34 cellular contexts compared by ENCODE assay signal in the genomic region with DNA sequence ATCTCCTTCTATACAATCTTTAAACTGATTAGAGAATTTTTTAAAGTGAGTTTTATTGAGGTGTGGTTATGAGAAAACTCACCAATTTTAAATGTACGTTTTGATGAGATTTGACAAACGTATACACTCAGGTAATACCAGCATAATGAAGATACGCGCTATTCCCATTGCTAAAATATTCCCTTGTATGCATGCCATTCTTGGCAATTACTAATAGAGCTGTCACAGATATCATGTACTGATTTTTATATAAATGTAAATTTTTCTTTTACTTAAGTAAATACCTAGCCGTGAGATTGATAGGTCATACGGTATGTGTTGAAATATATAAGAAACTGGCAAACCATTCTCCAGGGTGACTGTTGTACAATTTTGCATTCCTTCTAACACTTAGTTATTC.
"Had no signal": no experiment of that assay in that cellular context is flagged by ENCODE, and none has a peak within 500 bp of the region (broad histone marks: within the 10 kb centered on the region; RNA-seq: fewer than 3 reads in every experiment).

No MANE protein-coding gene starts in this region.

- H3K36me3 ChIP-seq: adrenal gland, ascending aorta, brain microvascular endothelial cell, breast epithelium, cardiac muscle cell had no signal

- DNase-seq: activated effector memory CD4-positive, alpha-beta T cell treated with anti-CD3 and anti-CD28 coated beads, Interleukin-2, amount 50 U/mL, for 16 hours; activated effector memory CD4-positive, alpha-beta T cell treated with Interleukin-2 at 50 U/mL for 16 hours; activated gamma-delta T cell; activated gamma-delta T cell treated with Interleukin-2 at 50 U/mL for 16 hours; activated naive CD4-positive, alpha-beta T cell; activated naive CD4-positive, alpha-beta T cell treated with anti-CD3 and anti-CD28 coated beads for 36 hours; activated naive CD4-positive, alpha-beta T cell treated with anti-CD3 and anti-CD28 coated beads, Interleukin-2, amount 10 ng/mL, durations not matched to agents 7 days and 5 days; activated naive CD4-positive, alpha-beta T cell treated with anti-CD3 and anti-CD28 coated beads, Interleukin-2, amount 50 U/mL, for 16 hours; activated naive CD4-positive, alpha-beta T cell treated with Interleukin-2 at 50 U/mL for 16 hours; activated naive CD8-positive, alpha-beta T cell treated with anti-CD3 and anti-CD28 coated beads for 36 hours; activated naive CD8-positive, alpha-beta T cell treated with anti-CD3 and anti-CD28 coated beads, Interleukin-2, amount 10 ng/mL, durations not matched to agents 7 days and 5 days; activated naive CD8-positive, alpha-beta T cell treated with anti-CD3 and anti-CD28 coated beads, Interleukin-2, amount 50 U/mL, for 24 hours; activated T-cell treated with anti-CD3 and anti-CD28 coated beads, Interleukin-2, amount 50 U/mL, for 1 hour; activated T-cell treated with anti-CD3 and anti-CD28 coated beads, Interleukin-2, amount 50 U/mL, for 24 hours; activated T-cell treated with anti-CD3 and anti-CD28 coated beads, Interleukin-2, amount 50 U/mL, for 4 hours; activated T-cell treated with anti-CD3 and anti-CD28 coated beads, Interleukin-2, amount 50 U/mL, for 48 hours; activated T-cell treated with anti-CD3 and anti-CD28 coated beads, Interleukin-2, amount 50 U/mL, for 72 hours; adrenal gland; amniotic stem cell; amygdala; anterior cingulate cortex; aorta; body of pancreas; brain microvascular endothelial cell; caudate nucleus; central memory CD4-positive, alpha-beta T cell; cerebellar nuclear complex had no signal

- FAIRE-seq: astrocyte, bronchial epithelial cell had no signal

- H3K27me3 ChIP-seq: adrenal gland, ascending aorta, body of pancreas, brain microvascular endothelial cell, breast epithelium, cardiac muscle cell had no signal

- H3K4me1 ChIP-seq: adrenal gland, ascending aorta, breast epithelium had no signal

- ATAC-seq: activated naive CD4-positive, alpha-beta T cell treated with anti-CD3 and anti-CD28 coated beads, Interleukin-2, amount 50 U/mL, for 72 hours; activated naive CD8-positive, alpha-beta T cell treated with anti-CD3 and anti-CD28 coated beads, Interleukin-2, amount 50 U/mL, for 24 hours; activated T-cell treated with anti-CD3 and anti-CD28 coated beads, Interleukin-2, amount 50 U/mL, for 4 hours; activated T-cell treated with anti-CD3 and anti-CD28 coated beads, Interleukin-2, amount 50 U/mL, for 72 hours; activated T-helper 17 cell treated with anti-CD3 and anti-CD28 coated beads, Interleukin-2, amount 50 U/mL, for 72 hours; body of pancreas had no signal

- H3K4me3 ChIP-seq: adrenal gland, ascending aorta, body of pancreas, breast epithelium, cardiac muscle cell had no signal

- H3K27ac ChIP-seq: adrenal gland, ascending aorta, body of pancreas, brain microvascular endothelial cell, breast epithelium, cardiac muscle cell had no signal

- H3K9me3 ChIP-seq: adrenal gland, ascending aorta, body of pancreas, breast epithelium had no signal
